ENCODE assay signal across 8 cellular contexts in the genomic region with DNA sequence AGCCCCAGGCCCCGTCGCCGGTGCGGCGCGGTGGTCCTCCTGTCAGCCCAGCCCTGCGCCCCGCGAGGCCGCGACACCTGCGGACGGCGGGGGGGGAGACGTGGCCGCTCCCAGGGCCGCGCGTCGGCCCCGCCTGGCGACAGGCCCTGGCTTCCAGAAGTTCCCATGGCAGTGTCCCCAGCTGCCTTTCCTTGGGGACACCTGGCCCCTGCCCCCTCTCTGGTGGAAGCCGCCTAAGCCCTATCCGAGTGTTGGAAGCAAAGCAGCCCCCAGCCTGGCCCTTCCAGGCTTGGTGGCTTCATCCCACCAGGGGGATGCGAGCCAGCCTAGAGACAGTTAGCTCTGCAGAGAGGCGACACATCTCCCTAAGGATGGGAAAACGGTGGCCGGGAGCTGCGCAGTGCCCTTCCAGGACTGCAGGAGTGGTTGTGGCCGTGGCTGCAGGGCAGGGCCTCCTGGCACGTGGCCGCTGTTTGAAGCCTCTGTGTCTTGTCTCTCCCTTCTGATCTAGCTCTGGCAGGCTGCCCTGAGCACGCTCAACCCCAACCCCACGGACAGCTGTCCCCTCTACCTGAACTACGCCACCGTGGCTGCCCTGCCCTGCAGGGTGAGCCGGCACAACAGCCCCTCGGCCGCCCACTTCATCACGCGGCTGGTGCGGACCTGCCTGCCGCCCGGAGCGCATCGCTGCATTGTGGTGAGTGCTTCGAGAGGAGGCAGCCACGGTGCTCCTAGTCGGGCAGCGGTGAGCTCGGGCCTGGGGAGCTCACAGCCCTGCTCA. TPM values are rescaled to one million over a fixed set of nuclear protein-coding genes. Genes with fewer than 3 reads are reported as not detected.
DNase-seq lines count a peak whose midpoint lies in the region; ATAC-seq, FAIRE-seq and TF ChIP-seq lines count a peak whose summit lies in the region.

No MANE protein-coding gene starts in this region.

- no peaks in the 10 kb centered on the region for H3K9me3 Mint-ChIP-seq in HFFc6
- H3K9me3 Mint-ChIP-seq in naive thymus-derived CD4-positive, alpha-beta T cell, result peaks cover 0 to under 1% (median 0%) of the 10 kb centered on the region in 11 donors

- H2BK5ac ChIP-seq in H1 (ENCODE audit: low read depth, low read length), result peak overlapping the region; percentile 66; the same call in 1 of the 2 replicates

- TF ChIP-seq RAD21 in H1 (IDR thresholded peaks at IDR 0.05 in 1 of 2, conservative IDR thresholded peaks at IDR 0.05 in 1 of 2; ENCODE audit: low read depth in 2 of 2, low read length in 2 of 2), result no peak

- no peak overlapping the region for H3K27ac ChIP-seq in SJSA1
- H3K27ac ChIP-seq in H1 (ENCODE audit: low read depth, low read length), result no peak overlapping the region
- peak overlapping the region; percentile 68 for H3K27ac ChIP-seq in naive thymus-derived CD4-positive, alpha-beta T cell (ENCODE audit: low read depth, low read length)

- H3K4me3 ChIP-seq in GM08714 (ENCODE audit: low read length) (peak overlapping the region; percentile 58; the same call in 1 of the 2 replicates), SJSA1 (peak overlapping the region; percentile 42), H1 (ENCODE audit: extremely low read depth in 1 of 4, insufficient read depth in 2 of 4, low read depth in 3 of 4, low read length in 4 of 4) (peak overlapping the region; percentile 21 to 56 (median 36); a peak in 7 of 8 replicates)
- peak overlapping the region; percentile 19 for H3K4me3 ChIP-seq in naive thymus-derived CD4-positive, alpha-beta T cell (ENCODE audit: low read length)

- peaks cover 16% of the 10 kb centered on the region for H3K4me1 Mint-ChIP-seq in HFFc6 (ENCODE audit: low read depth)
- H3K4me1 Mint-ChIP-seq in naive thymus-derived CD4-positive, alpha-beta T cell, result peaks cover 2 to 19% (median 10%) of the 10 kb centered on the region in 7 donors

- peak overlapping the region; percentile 28; the same call in 1 of the 2 replicates for H2AK5ac ChIP-seq in H1 (ENCODE audit: low read depth, low read length)

- no peak overlapping the region; the same call in 1 of the 2 replicates for H2BK15ac ChIP-seq in H1 (ENCODE audit: low read length)

- peaks cover 12% of the 10 kb centered on the region for H3K4me1 ChIP-seq in SJSA1 (replicated peaks)
- peaks cover 3 to 25% (median 17%) of the 10 kb centered on the region in 4 experiments for H3K4me1 ChIP-seq in H1 (replicated peaks in 1 of 4; ENCODE audit: control insufficient read depth in 3 of 4, insufficient read depth in 4 of 4, low read length in 3 of 4)
- H3K4me1 ChIP-seq in naive thymus-derived CD4-positive, alpha-beta T cell (ENCODE audit: control insufficient read depth in 2 of 2, insufficient read depth in 2 of 2, low read length in 2 of 2), result peaks cover 4 to 7% of the 10 kb centered on the region in 2 donors

- H3K79me2 ChIP-seq in H1 (ENCODE audit: control insufficient read depth in 1 of 2, insufficient read depth in 2 of 2, low read length in 2 of 2), result no peaks in the 10 kb centered on the region; a peak in 1 of 4 replicates

- peak overlapping the region; percentile 54; the same call in 1 of the 2 replicates for H3K27ac Mint-ChIP-seq in HFFc6
- H3K27ac Mint-ChIP-seq in naive thymus-derived CD4-positive, alpha-beta T cell, result peak overlapping the region in 8 of 9 donors; percentile 67 to 83 (median 80)

- no peak overlapping the region for H2AFZ ChIP-seq in H1 (ENCODE audit: low read length)

- no peak for TF ChIP-seq POLR2A in H1 (IDR thresholded peaks at IDR 0.05; ENCODE audit: control extremely low read depth in 1 of 2, low read depth in 2 of 2, low read length in 2 of 2)

- peak; percentile 20; the same call in 1 of the 2 replicates for TF ChIP-seq CTCF in HFFc6 (IDR thresholded peaks at IDR 0.05)
- TF ChIP-seq CTCF in H1 (IDR thresholded peaks at IDR 0.05; ENCODE audit: control extremely low read depth in 1 of 3, insufficient read depth in 1 of 3, low read depth in 1 of 3, low read length in 3 of 3), result no peak

- peak overlapping the region; percentile 83 for H4K8ac ChIP-seq in H1 (ENCODE audit: extremely low read depth, insufficient read depth, low read length)

- 86% methylated on average over 25 of the region's 51 CpGs; no CpG with 5 or more reads in 1 of the 2 experiments for WGBS in H1 (ENCODE audit: extremely low coverage in 1 of 2, insufficient coverage in 1 of 2, insufficient read length in 1 of 2, insufficient replicate concordance in 2 of 2, low coverage in 1 of 2, low lambda C conversion rate in 2 of 2, missing lambda C conversion rate in 1 of 2), 2 experiments

- H2BK120ac ChIP-seq in H1 (replicated peaks; ENCODE audit: low read depth, low read length), result peak overlapping the region; percentile 76

- no peak overlapping the region for H3K23ac ChIP-seq in H1 (ENCODE audit: insufficient read length)

- peaks cover 3% of the 10 kb centered on the region; the same call in 1 of the 2 replicates for H3K27me3 Mint-ChIP-seq in HFFc6 (ENCODE audit: insufficient read depth)
- no peaks in the 10 kb centered on the region for H3K27me3 Mint-ChIP-seq in naive thymus-derived CD4-positive, alpha-beta T cell

- peak overlapping the region; percentile 82 for H3K4ac ChIP-seq in H1 (replicated peaks; ENCODE audit: insufficient read length, low read depth, low read length)

- H3K27me3 ChIP-seq in SJSA1 (replicated peaks) (no peaks in the 10 kb centered on the region), H1 (replicated peaks in 1 of 4; ENCODE audit: control insufficient read depth in 3 of 4, extremely low read depth in 1 of 4, insufficient read depth in 3 of 4, low read length in 3 of 4) (no peaks in the 10 kb centered on the region)
- H3K27me3 ChIP-seq in naive thymus-derived CD4-positive, alpha-beta T cell (ENCODE audit: control insufficient read depth in 2 of 2, insufficient read depth in 2 of 2, low read length in 2 of 2), result no peaks in the 10 kb centered on the region

- CTCF ChIA-PET in H1 (lab: Charles Lee; ENCODE audit: partially characterized antibody), result interaction anchor here (0.6 to 2.2 kb wide), 14 partner anchors 10 to 215 kb away, joined by 3 to 11 read pairs (median 4); partner anchors contain the start of gene STX16
- CTCF ChIA-PET in naive thymus-derived CD4-positive, alpha-beta T cell (lab: Charles Lee), result interaction anchor here (0.6 to 1.2 kb wide), 8 partner anchors 27 to 350 kb away, joined by 3 to 4 read pairs (median 3); partner anchors contain the start of gene STX16

- H2BK20ac ChIP-seq in H1 (ENCODE audit: low read length), result no peak overlapping the region; the same call in 1 of the 2 replicates

- POLR2A ChIA-PET in H1 (lab: Charles Lee; ENCODE audit: partially characterized antibody), result interaction anchor here (0.5 to 16.8 kb wide), 16 partner anchors 9 to 146 kb away, joined by 3 to 188 read pairs (median 4); partner anchors contain the start of gene STX16
- POLR2A ChIA-PET in naive thymus-derived CD4-positive, alpha-beta T cell (lab: Charles Lee), result interaction anchor here (0.5 to 6.4 kb wide), 6 partner anchors 33 to 1303 kb away, joined by 3 to 57 read pairs (median 4); partner anchors contain the start of genes STX16 and VAPB

- H4K20me1 ChIP-seq in H1 (replicated peaks in 1 of 2; ENCODE audit: control insufficient read depth in 1 of 2, insufficient read depth in 2 of 2, low read length in 2 of 2), result peaks cover 3 to 10% of the 10 kb centered on the region in 2 experiments

- H3K23me2 ChIP-seq in H1 (ENCODE audit: low read depth, low read length), result peaks cover 6% of the 10 kb centered on the region; the same call in 1 of the 2 replicates

- H3K9ac ChIP-seq in H1 (replicated peaks in 1 of 4; ENCODE audit: extremely low read depth in 1 of 4, low read depth in 3 of 4, low read length in 3 of 4), result peak overlapping the region in 1 of 4 experiments; percentile 67; a peak in 1 of 7 replicates

- H4K5ac ChIP-seq in H1 (ENCODE audit: insufficient read length, low read depth, low read length), result peak overlapping the region; percentile 56

- DNase-seq in HFFc6 (no peak), SJSA1 (ENCODE audit: low read depth in 1 of 2, low spot score in 2 of 2) (peak in 1 of 2 experiments; percentile 43), H1 (ENCODE audit: low read depth in 1 of 2, low spot score in 2 of 2) (peak in 1 of 2 experiments; percentile 71), D341Med (ENCODE audit: low spot score) (no peak), NCI-H510A treated with DMSO at 0.1 percent for 48 hours (lab: John Stamatoyannopoulos, UW) (no peak), DMS153 treated with DMSO at 0.1 percent for 48 hours (lab: John Stamatoyannopoulos, UW; ENCODE audit: unreplicated experiment) (no peak)
- peak in 6 of 9 donors; percentile 14 to 50 (median 26) for DNase-seq in naive thymus-derived CD4-positive, alpha-beta T cell

- H3K4me2 ChIP-seq in H1 (ENCODE audit: insufficient read depth in 1 of 2, low read depth in 2 of 2, low read length in 2 of 2), result peak overlapping the region; percentile 58 to 68

- FAIRE-seq in H1 (lab: Jason Lieb, UNC), result no peak

- H3K36me3 Mint-ChIP-seq in HFFc6 (ENCODE audit: low read depth), result no peaks in the 10 kb centered on the region
- peaks cover 0 to 10% (median 5%) of the 10 kb centered on the region in 5 donors for H3K36me3 Mint-ChIP-seq in naive thymus-derived CD4-positive, alpha-beta T cell

- no peak overlapping the region for H3K56ac ChIP-seq in H1 (replicated peaks; ENCODE audit: insufficient read length, low read depth, low read length)

- H4K91ac ChIP-seq in H1 (replicated peaks; ENCODE audit: insufficient read length, low read length), result peak overlapping the region; percentile 83

- H3K36me3 ChIP-seq in SJSA1, result peaks cover 20% of the 10 kb centered on the region
- H3K36me3 ChIP-seq in H1 (ENCODE audit: control insufficient read depth in 2 of 4, insufficient read depth in 4 of 4, low read length in 3 of 4), result peaks cover 2 to 9% (median 2%) of the 10 kb centered on the region in 4 experiments; a peak in 5 of 8 replicates
- H3K36me3 ChIP-seq in naive thymus-derived CD4-positive, alpha-beta T cell (ENCODE audit: control insufficient read depth in 2 of 3, insufficient read depth in 3 of 3, low read length in 3 of 3), result peaks cover 0 to 31% (median 0%) of the 10 kb centered on the region in 3 experiments

- peak overlapping the region; percentile 76 for H3K4me3 Mint-ChIP-seq in HFFc6
- H3K4me3 Mint-ChIP-seq in naive thymus-derived CD4-positive, alpha-beta T cell, result peak overlapping the region in 9 of 10 donors; percentile 58 to 89 (median 81)

- 0 out of 2 replicates have a peak, but pooled peaks cover 4% of the 10 kb centered on the region for H3K79me1 ChIP-seq in H1 (ENCODE audit: low read depth, low read length)

- ATAC-seq in naive thymus-derived CD4-positive, alpha-beta T cell, result no peak

- peak overlapping the region; percentile 85; the same call in 1 of the 2 replicates for H2BK12ac ChIP-seq in H1 (ENCODE audit: low read depth, low read length)

- TF ChIP-seq EP300 in H1 (IDR thresholded peaks at IDR 0.05; ENCODE audit: borderline replicate concordance in 1 of 2, low read depth in 2 of 2, low read length in 2 of 2), result no peak

- no peak overlapping the region for H3K14ac ChIP-seq in H1 (ENCODE audit: insufficient read length)

- peak overlapping the region; percentile 81 for H3K18ac ChIP-seq in H1 (ENCODE audit: extremely low read depth, low read length)

- intact Hi-C loops in naive thymus-derived CD4-positive, alpha-beta T cell (cut with micrococcal nuclease), result loop anchor here in 1 of 2 donors (1.0 to 5.0 kb wide), 4 partner anchors 211 to 709 kb away; no protein-coding TSS in a partner anchor

- H3K9me3 ChIP-seq in SJSA1 (replicated peaks) (no peaks in the 10 kb centered on the region), H1 (ENCODE audit: insufficient read depth in 2 of 2, low read depth in 1 of 2, low read length in 1 of 2) (no peaks in the 10 kb centered on the region)
- H3K9me3 ChIP-seq in naive thymus-derived CD4-positive, alpha-beta T cell (ENCODE audit: control insufficient read depth in 2 of 3, low read length in 3 of 3), result no peaks in the 10 kb centered on the region

RNA-seq across cellular contexts. Expression of gene NPEPL1, which starts 0.8 kb away (rescaled TPM):
- total RNA-seq in HFFc6 (2021; fragmentation: NEBNext Ultra II Directional; extraction: Animal tissue kit (Norgen Biotek cat#: 25700)), result 10 to 100 TPM; 12.0 to 17.8 (median 12.6) TPM
- 6.8 and 7.7 TPM in 2 replicates for total RNA-seq in SJSA1 (2014; rRNA removed; shearing (Covaris generic))
- total RNA-seq in H1 (2021; fragmentation: NEBNext Ultra II Directional; extraction: Animal tissue kit (Norgen Biotek cat#: 25700)), result 26.7 and 26.8 TPM in 2 replicates
- 12.4 and 26.3 TPM in 2 replicates for polyA plus RNA-seq in H1 (2011; rRNA removed)
- 20.2 TPM for polyA plus RNA-seq in H1 (2011; cell fraction: cytosol; rRNA removed)
- polyA plus RNA-seq in H1 (2011; cell fraction: nucleus; rRNA removed), result 166 TPM
- 30.4 to 43.7 TPM (median 40.6 TPM) in 4 replicates for polyA plus RNA-seq in H1 (2012, experiment 1 of 2)
- polyA plus RNA-seq in H1 (2012, experiment 2 of 2), result 20.7 TPM
- polyA plus RNA-seq in H1 (2013, experiment 1 of 2), result 16.9 TPM
- polyA plus RNA-seq in H1 (2013, experiment 2 of 2), result 14.3 TPM
- polyA minus RNA-seq in H1 (2011; rRNA and poly(A)+ RNA removed), result 7.0 and 9.4 TPM in 2 replicates
- 9.7 TPM for polyA minus RNA-seq in H1 (2011; cell fraction: cytosol; rRNA and poly(A)+ RNA removed)
- 37.9 TPM for polyA minus RNA-seq in H1 (2011; cell fraction: nucleus; rRNA and poly(A)+ RNA removed)
- total RNA-seq in naive thymus-derived CD4-positive, alpha-beta T cell, result 10 to 100 TPM; 32.8 to 76.2 (median 50.5) TPM
- polyA plus RNA-seq in naive thymus-derived CD4-positive, alpha-beta T cell, result 1 to 10 TPM; 6.2 to 6.9 TPM

RNA-seq across cellular contexts. Expression of gene STX16, which starts 42.3 kb away (rescaled TPM):
- total RNA-seq in HFFc6 (2021; fragmentation: NEBNext Ultra II Directional; extraction: Animal tissue kit (Norgen Biotek cat#: 25700)), result 10 to 100 TPM; 44.4 to 51.8 (median 48.3) TPM
- total RNA-seq in SJSA1 (2014; rRNA removed; shearing (Covaris generic)), result 26.2 and 32.7 TPM in 2 replicates
- 61.6 and 64.4 TPM in 2 replicates for total RNA-seq in H1 (2021; fragmentation: NEBNext Ultra II Directional; extraction: Animal tissue kit (Norgen Biotek cat#: 25700))
- 45.2 and 45.3 TPM in 2 replicates for polyA plus RNA-seq in H1 (2011; rRNA removed)
- 87.2 TPM for polyA plus RNA-seq in H1 (2011; cell fraction: cytosol; rRNA removed)
- 65.1 TPM for polyA plus RNA-seq in H1 (2011; cell fraction: nucleus; rRNA removed)
- 67.7 to 88.0 TPM (median 78.0 TPM) in 4 replicates for polyA plus RNA-seq in H1 (2012, experiment 1 of 2)
- 9.0 TPM for polyA plus RNA-seq in H1 (2012, experiment 2 of 2)
- polyA plus RNA-seq in H1 (2013, experiment 1 of 2), result 60.8 TPM
- 50.5 TPM for polyA plus RNA-seq in H1 (2013, experiment 2 of 2)
- 45.0 and 48.5 TPM in 2 replicates for polyA minus RNA-seq in H1 (2011; rRNA and poly(A)+ RNA removed)
- polyA minus RNA-seq in H1 (2011; cell fraction: cytosol; rRNA and poly(A)+ RNA removed), result 32.7 TPM
- polyA minus RNA-seq in H1 (2011; cell fraction: nucleus; rRNA and poly(A)+ RNA removed), result 46.7 TPM
- total RNA-seq in naive thymus-derived CD4-positive, alpha-beta T cell, result 100 to 1,000 TPM; 173 to 225 (median 189) TPM
- polyA plus RNA-seq in naive thymus-derived CD4-positive, alpha-beta T cell, result 10 to 100 TPM; 32.0 to 37.2 TPM

Comparison
In these comparisons a context has a peak if more than half of its experiments do, and no peak if none do; other contexts are left out.
1. DNase-seq: peak in naive thymus-derived CD4-positive, alpha-beta T cell (6 of 9); none in HFFc6 (single experiment), D341Med (single experiment), NCI-H510A treated with DMSO at 0.1 percent for 48 hours (single experiment) and DMS153 treated with DMSO at 0.1 percent for 48 hours (single experiment).
2. Peak in every context shown above with its lines, with median percentiles within 50 percentile points of each other: H3K4me3 ChIP-seq.